24 cellular contexts compared by ENCODE assay signal in the genomic region with DNA sequence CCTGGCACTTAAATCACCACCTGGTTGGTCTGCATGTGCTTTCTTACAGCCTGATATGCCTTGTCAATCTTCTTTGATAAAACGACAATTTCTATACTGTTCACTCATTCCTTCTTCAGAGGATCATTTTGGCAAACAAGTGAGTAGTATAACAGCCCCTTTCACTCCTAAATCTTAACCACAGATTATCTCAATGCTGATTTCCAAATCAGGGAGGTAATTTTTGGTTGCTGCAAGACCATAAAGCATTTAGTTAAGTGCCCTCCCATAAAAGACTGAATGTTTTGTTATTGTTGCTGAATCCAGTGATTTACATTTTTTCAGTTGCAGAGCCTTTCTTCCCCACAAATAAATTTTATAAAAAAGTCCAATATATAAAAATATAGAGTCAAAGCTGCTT.
"Had no signal": no experiment of that assay in that cellular context is flagged by ENCODE, and none has a peak within 500 bp of the region (broad histone marks: within the 10 kb centered on the region; RNA-seq: fewer than 3 reads in every experiment).

No MANE protein-coding gene starts in this region.

- H3K9ac ChIP-seq: neural progenitor cell had no signal

- H3K9me3 ChIP-seq: colonic mucosa, esophagus muscularis mucosa, prostate gland, right atrium auricular region, testis, tibial artery had no signal

- H3K9me3 Mint-ChIP-seq: dendritic cell treated with granulocyte-macrophage colony-stimulating factor and Interleukin-4, amounts not matched to agents 40 ng/mL and 50 ng/mL, for 4 days; nephron; neural progenitor cell; type B pancreatic cell had no signal

- H3K4me1 Mint-ChIP-seq: neural progenitor cell; stimulated activated effector memory CD8-positive, alpha-beta T cell treated with anti-CD3 and anti-CD28 coated beads, Interleukin-12 subunit alpha, Interleukin-12 subunit beta, amount 100 ng/mL, for 72 hours had no signal

- ATAC-seq: left lobe of liver; naive thymus-derived CD4-positive, alpha-beta T cell; sciatic nerve; stimulated activated effector memory CD8-positive, alpha-beta T cell treated with anti-CD3 and anti-CD28 coated beads, Interleukin-12 subunit alpha, Interleukin-12 subunit beta, amount 100 ng/mL, for 72 hours had no signal

- H3K27me3 ChIP-seq: colonic mucosa, esophagus muscularis mucosa, neural progenitor cell, right atrium auricular region, testis, tibial artery had no signal

- H3K27ac ChIP-seq: colonic mucosa, esophagus muscularis mucosa, neural progenitor cell, prostate gland, right atrium auricular region, testis, tibial artery had no signal

- DNase-seq: colonic mucosa; effector CD8-positive, alpha-beta T cell; kidney; mesenchymal stem cell; midbrain; naive thymus-derived CD4-positive, alpha-beta T cell; stimulated activated CD4-positive, alpha-beta T cell treated with anti-CD3 and anti-CD28 coated beads, Interleukin-2, amount 100 ng/mL, for 24 hours; stimulated activated CD4-positive, alpha-beta T cell treated with anti-CD3 and anti-CD28 coated beads, Interleukin-4, amount 100 ng/mL, for 24 hours; stimulated activated naive CD4-positive, alpha-beta T cell treated with Interleukin-2 at 50 U/mL for 16 hours; substantia nigra; testis; tibial artery had no signal

- H3K4me3 Mint-ChIP-seq: dendritic cell treated with granulocyte-macrophage colony-stimulating factor and Interleukin-4, amounts not matched to agents 40 ng/mL and 50 ng/mL, for 4 days; naive thymus-derived CD4-positive, alpha-beta T cell; nephron; neural progenitor cell; stimulated activated effector memory CD8-positive, alpha-beta T cell treated with anti-CD3 and anti-CD28 coated beads, Interleukin-12 subunit alpha, Interleukin-12 subunit beta, amount 100 ng/mL, for 72 hours; type B pancreatic cell had no signal

- H3K4me3 ChIP-seq: colonic mucosa, esophagus muscularis mucosa, neural progenitor cell, prostate gland, right atrium auricular region, testis, tibial artery had no signal

- H3K4me2 ChIP-seq: neural progenitor cell had no signal

- FAIRE-seq: endothelial cell of umbilical vein, frontal cortex, kidney had no signal

- H3K36me3 ChIP-seq: colonic mucosa, esophagus muscularis mucosa, neural progenitor cell, prostate gland, right atrium auricular region, tibial artery had no signal

- H3K4me1 ChIP-seq: neural progenitor cell, prostate gland, testis had no signal

- H3K27ac Mint-ChIP-seq: dendritic cell treated with granulocyte-macrophage colony-stimulating factor and Interleukin-4, amounts not matched to agents 40 ng/mL and 50 ng/mL, for 4 days; naive thymus-derived CD4-positive, alpha-beta T cell; neural progenitor cell; stimulated activated effector memory CD8-positive, alpha-beta T cell treated with anti-CD3 and anti-CD28 coated beads, Interleukin-12 subunit alpha, Interleukin-12 subunit beta, amount 100 ng/mL, for 72 hours; type B pancreatic cell had no signal

- H3K36me3 Mint-ChIP-seq: neural progenitor cell; stimulated activated effector memory CD8-positive, alpha-beta T cell treated with anti-CD3 and anti-CD28 coated beads, Interleukin-12 subunit alpha, Interleukin-12 subunit beta, amount 100 ng/mL, for 72 hours; type B pancreatic cell had no signal

- H2AFZ ChIP-seq: neural progenitor cell had no signal

- H3K27me3 Mint-ChIP-seq: dendritic cell treated with granulocyte-macrophage colony-stimulating factor and Interleukin-4, amounts not matched to agents 40 ng/mL and 50 ng/mL, for 4 days; naive thymus-derived CD4-positive, alpha-beta T cell; type B pancreatic cell had no signal
